In genomic region chr14:51996148-51996746, GRCh38 we compare ENCODE assay signal across 9 cellular contexts. TPM values are rescaled to one million over a fixed set of nuclear protein-coding genes. Genes with fewer than 3 reads are reported as not detected.
DNase-seq lines count a peak whose midpoint lies in the region; TF ChIP-seq lines count a peak whose summit lies in the region.
"Had no signal": no experiment of that assay in that cellular context is flagged by ENCODE, and none has a peak within 500 bp of the region (broad histone marks: within the 10 kb centered on the region; RNA-seq: fewer than 3 reads in every experiment).

No MANE protein-coding gene starts in this region.

- WGBS in GM23248 (ENCODE audit: low coverage in 1 of 2, low lambda C conversion rate in 2 of 2, missing lambda C conversion rate in 2 of 2), 2 experiments, result 41 to 49% methylated on average over 4 of the region's 4 CpGs

- no peak overlapping the region for H3K4me2 ChIP-seq in GM23248 (ENCODE audit: unreplicated experiment)

- DNase-seq in A172 (ENCODE audit: low spot score) (peak; percentile 1), GM23248 (peak; percentile 60), amniotic stem cell (lab: John Stamatoyannopoulos, UW) (peak; percentile 22), kidney epithelial cell (ENCODE audit: low read depth) (no peak), NCI-H1930 (lab: John Stamatoyannopoulos, UW) (no peak), mesenteric fat pad (ENCODE audit: low spot score) (no peak), NCI-H345 (lab: John Stamatoyannopoulos, UW) (no peak)
- no peak for DNase-seq in activated naive CD4-positive, alpha-beta T cell treated with anti-CD3 and anti-CD28 coated beads, Interleukin-2, amount 50 U/mL, for 16 hours
- DNase-seq: activated CD4-positive, CD25-positive, alpha-beta regulatory T cell treated with anti-CD3 and anti-CD28 coated beads, Interleukin-2, amount 50 U/mL, for 72 hours had no signal

- H3K4me1 ChIP-seq in GM23248 (ENCODE audit: insufficient read depth), result peaks cover 32% of the 10 kb centered on the region

- H3K27me3 ChIP-seq in GM23248 (replicated peaks; ENCODE audit: insufficient read depth) (no peaks in the 10 kb centered on the region), kidney epithelial cell (ENCODE audit: control insufficient read depth, insufficient read depth, low read length) (no peaks in the 10 kb centered on the region)

- no peaks in the 10 kb centered on the region for H4K20me1 ChIP-seq in GM23248 (ENCODE audit: insufficient read depth)

- in situ Hi-C loops in GM23248 (cut with MboI), result loop anchor here (5.0 kb wide), 1 partner anchor 136 kb away; no protein-coding TSS in a partner anchor

- H3K27ac ChIP-seq in GM23248, result no peak overlapping the region

- no peaks in the 10 kb centered on the region for H3K9me3 ChIP-seq in GM23248 (ENCODE audit: low read depth)

- H3K4me3 ChIP-seq in GM23248 (no peak overlapping the region), kidney epithelial cell (ENCODE audit: low read depth, low read length) (no peak overlapping the region)

- no peak overlapping the region for H2AFZ ChIP-seq in GM23248

- H3K9me2 ChIP-seq in GM23248 (ENCODE audit: insufficient read depth), result no peaks in the 10 kb centered on the region

- H3K9ac ChIP-seq in GM23248, result no peak overlapping the region

- peak; percentile 53 for TF ChIP-seq CTCF in kidney epithelial cell (IDR thresholded peaks at IDR 0.05; ENCODE audit: insufficient read depth, low read length, poor library complexity, severe bottlenecking)

- peaks cover 68% of the 10 kb centered on the region for H3K79me2 ChIP-seq in GM23248 (ENCODE audit: insufficient read depth)

- H3F3A ChIP-seq in GM23248 (ENCODE audit: insufficient read depth), result peaks cover 58% of the 10 kb centered on the region

- peaks cover 36% of the 10 kb centered on the region for H3K36me3 ChIP-seq in GM23248 (ENCODE audit: low read depth)
- no peaks in the 10 kb centered on the region for H3K36me3 ChIP-seq in kidney epithelial cell (ENCODE audit: control insufficient read depth, insufficient read depth, low read length)

RNA-seq across cellular contexts. Expression of gene RTRAF, which starts 6.9 kb away (rescaled TPM):
- total RNA-seq in A172 (2014; rRNA removed; shearing (Covaris generic)), result 124 TPM in 2 replicates
- total RNA-seq in GM23248 (2014; rRNA removed; shearing (Covaris generic)), result 99.9 and 140 TPM in 2 replicates
- 257 and 270 TPM in 2 replicates for polyA plus RNA-seq in GM23248 (2016; fragmentation: Nextera tagmentation; extraction: Ambion mirVana)
- 108 and 119 TPM in 2 replicates for total RNA-seq in kidney epithelial cell
- total RNA-seq in mesenteric fat pad, result 140 TPM

Comparison
In these comparisons a context has a peak if more than half of its experiments do, and no peak if none do; other contexts are left out.
1. DNase-seq: peak in A172 (single experiment), GM23248 (single experiment) and amniotic stem cell (single experiment); none in kidney epithelial cell (single experiment), NCI-H1930 (0 of 2), mesenteric fat pad (single experiment), activated naive CD4-positive, alpha-beta T cell treated with anti-CD3 and anti-CD28 coated beads, Interleukin-2, amount 50 U/mL, for 16 hours (single experiment) and NCI-H345 (single experiment).